In the genomic region with DNA sequence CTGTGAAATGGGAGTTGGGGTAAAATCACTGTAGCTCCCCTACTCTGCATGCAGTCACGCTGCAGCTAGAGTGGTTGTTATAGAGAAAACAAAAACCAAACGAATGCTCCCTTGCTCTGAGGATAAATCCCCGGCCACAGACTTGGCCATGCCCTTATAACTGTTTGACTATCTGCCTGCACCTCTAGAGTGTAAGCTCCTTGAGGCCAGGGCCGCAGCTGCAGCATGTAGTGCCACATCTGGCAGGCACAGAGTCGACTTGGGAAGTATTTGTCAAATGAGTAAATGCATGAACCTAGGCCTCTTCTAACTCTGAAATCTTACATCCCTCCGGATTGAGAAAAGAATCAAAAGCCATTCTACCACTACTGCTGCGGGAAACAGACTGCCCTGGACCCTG, we compare ENCODE assay signal across 18 cellular contexts. TPM values are rescaled to one million over a fixed set of nuclear protein-coding genes. Genes with fewer than 3 reads are reported as not detected.
DNase-seq lines count a peak whose midpoint lies in the region; ATAC-seq, FAIRE-seq and TF ChIP-seq lines count a peak whose summit lies in the region.
"Had no signal": no experiment of that assay in that cellular context is flagged by ENCODE, and none has a peak within 500 bp of the region (broad histone marks: within the 10 kb centered on the region; RNA-seq: fewer than 3 reads in every experiment).

No MANE protein-coding gene starts in this region.

- no peaks in the 10 kb centered on the region for H3K4me1 Mint-ChIP-seq in T-helper 17 cell

- H3K9me3 ChIP-seq in T-helper 17 cell (ENCODE audit: control insufficient read depth, low read length, poor library complexity, severe bottlenecking) = no peaks in the 10 kb centered on the region
- H3K9me3 ChIP-seq in lower lobe of right lung = no peaks in the 10 kb centered on the region
- H3K9me3 ChIP-seq: BE2C, Peyer's patch had no signal

- intact Hi-C loops in lower lobe of right lung (cut with DNase I) = no loop called here

- ATAC-seq in T-helper 17 cell = no peak
- ATAC-seq in lower lobe of right lung = no peak
- ATAC-seq in HG03378 (IDR thresholded peaks at IDR 0.05; ENCODE audit: unreplicated experiment) = no peak
- ATAC-seq: CD8-positive, alpha-beta T cell had no signal

- peaks cover 5% of the 10 kb centered on the region for H3K27me3 Mint-ChIP-seq in T-helper 17 cell

- no peaks in the 10 kb centered on the region for H3K27me3 ChIP-seq in lower lobe of right lung (ENCODE audit: low read depth)
- H3K27me3 ChIP-seq: BE2C, Peyer's patch had no signal

- H3K36me3 ChIP-seq in lower lobe of right lung = no peaks in the 10 kb centered on the region
- H3K36me3 ChIP-seq: BE2C, Peyer's patch had no signal

- DNase-seq in HTR-8/SVneo (ENCODE audit: insufficient read length, low spot score) = no peak
- DNase-seq in T-helper 17 cell = no peak
- peak; percentile 18 for DNase-seq in lower lobe of right lung
- DNase-seq in urothelium cell line (ENCODE audit: low spot score) = no peak
- no peak for DNase-seq in SW480 (ENCODE audit: low spot score)
- no peak for DNase-seq in substantia nigra (lab: John Stamatoyannopoulos, UW)
- DNase-seq: BE2C; CD8-positive, alpha-beta T cell; DMS79; H9; NCI-H1436; NCI-H2029 treated with DMSO at 0.1 percent for 48 hours; Peyer's patch; SHP77 treated with DMSO at 0.1 percent for 48 hours had no signal

- H3K4me3 ChIP-seq in lower lobe of right lung = no peak overlapping the region
- H3K4me3 ChIP-seq: Peyer's patch had no signal

- no peak overlapping the region for H3K27ac ChIP-seq in lower lobe of right lung
- H3K27ac ChIP-seq in substantia nigra (ENCODE audit: low read depth, low read length, poor library complexity, severe bottlenecking) = no peak overlapping the region
- H3K27ac ChIP-seq: HL-60, Peyer's patch had no signal

- H3K4me1 ChIP-seq in lower lobe of right lung = no peaks in the 10 kb centered on the region
- H3K4me1 ChIP-seq: BE2C, Peyer's patch had no signal

- no peak for TF ChIP-seq CTCF in lower lobe of right lung (IDR thresholded peaks at IDR 0.05)

- FAIRE-seq in HTR-8/SVneo (lab: Jason Lieb, UNC) = peak; percentile 69
- FAIRE-seq in urothelium cell line (lab: Jason Lieb, UNC) = peak; percentile 70
- FAIRE-seq: D721Med had no signal

- no peak overlapping the region for H3K27ac Mint-ChIP-seq in T-helper 17 cell
- H3K27ac Mint-ChIP-seq: CD8-positive, alpha-beta T cell; H9 had no signal

- no peaks in the 10 kb centered on the region for H3K36me3 Mint-ChIP-seq in T-helper 17 cell (ENCODE audit: low read depth)
- H3K36me3 Mint-ChIP-seq: CD8-positive, alpha-beta T cell had no signal

- peak overlapping the region; percentile 13 for H3K4me3 Mint-ChIP-seq in T-helper 17 cell
- H3K4me3 Mint-ChIP-seq: CD8-positive, alpha-beta T cell; H9 had no signal

RNA-seq across cellular contexts. Expression of gene KCNIP3, which starts 35.9 kb away (rescaled TPM):
- total RNA-seq in T-helper 17 cell (not detected), lower lobe of right lung (2.6 TPM)
- total RNA-seq: CD8-positive, alpha-beta T cell; G401 had no signal

RNA-seq across cellular contexts. Expression of gene PROM2, which starts 58.8 kb away (rescaled TPM):
- total RNA-seq in T-helper 17 cell (under 1 TPM in 1 of 2 donors, not detected in 1; 0.77 TPM), lower lobe of right lung (6.0 TPM)
